In the genomic region with DNA sequence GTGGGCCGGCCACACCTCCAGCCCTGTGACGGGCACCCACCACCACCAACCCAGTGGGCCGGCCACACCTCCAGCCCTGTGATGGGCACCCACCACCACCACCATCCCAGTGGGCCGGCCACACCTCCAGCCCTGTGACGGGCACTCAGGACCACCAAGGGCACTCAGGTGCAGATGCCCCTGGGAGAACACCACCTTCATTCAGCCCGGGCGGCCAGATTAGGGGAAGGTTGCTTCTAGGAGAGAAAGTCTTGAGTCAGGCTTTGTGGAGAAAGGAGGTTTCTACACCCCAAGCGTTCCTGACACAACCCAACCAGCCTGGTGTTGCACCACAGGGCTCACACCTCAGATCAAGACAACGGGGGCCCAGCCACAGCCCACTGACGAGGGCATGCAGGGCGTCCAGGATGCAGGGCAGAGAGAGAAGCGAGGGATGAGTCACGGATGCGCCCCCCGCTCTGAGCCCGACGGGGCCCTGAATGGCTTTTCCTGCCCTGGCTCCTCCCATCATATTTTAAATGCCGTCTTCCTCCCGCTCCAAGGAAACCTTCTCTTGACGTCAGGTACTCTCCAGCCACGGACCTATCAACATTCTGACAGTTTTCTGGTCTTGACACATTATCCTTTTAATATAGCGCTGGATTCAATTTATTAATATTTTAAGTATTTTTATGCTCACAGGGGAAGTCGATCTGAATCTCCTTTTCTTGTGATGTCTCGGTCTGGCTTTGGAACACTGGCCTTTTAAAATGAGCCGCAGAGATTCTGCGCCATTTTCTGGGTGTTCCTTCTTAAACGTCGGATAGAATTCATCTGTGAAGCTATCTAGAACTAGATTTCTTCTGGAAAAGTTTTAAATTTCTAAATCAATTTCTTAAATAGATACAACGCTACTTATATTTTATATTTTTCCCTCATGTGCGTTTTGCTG, we compare ENCODE assay signal across 9 cellular contexts. TPM values are rescaled to one million over a fixed set of nuclear protein-coding genes. Genes with fewer than 3 reads are reported as not detected.
DNase-seq lines count a peak whose midpoint lies in the region; ATAC-seq and FAIRE-seq lines count a peak whose summit lies in the region.
"Had no signal": no experiment of that assay in that cellular context is flagged by ENCODE, and none has a peak within 500 bp of the region (broad histone marks: within the 10 kb centered on the region; RNA-seq: fewer than 3 reads in every experiment).

No MANE protein-coding gene starts in this region.

- peak; percentile 98 for FAIRE-seq in endometrium (lab: Jason Lieb, UNC)
- FAIRE-seq: colon had no signal

- peak overlapping the region; percentile 92 for H3K27ac ChIP-seq in mesodermal cell (ENCODE audit: low read depth, low read length, severe bottlenecking)

- peaks cover 22% of the 10 kb centered on the region for H3K4me1 ChIP-seq in mesodermal cell (ENCODE audit: control insufficient read depth, insufficient read depth, low read length, poor library complexity, severe bottlenecking)

- peak overlapping the region; percentile 81 for H3K4me3 ChIP-seq in mesodermal cell (ENCODE audit: extremely low read depth, insufficient read depth, low read length, poor library complexity, severe bottlenecking)

- H3K9me3 ChIP-seq in mesodermal cell (ENCODE audit: control insufficient read depth, low read length): no peaks in the 10 kb centered on the region

- WGBS in mesodermal cell (ENCODE audit: insufficient coverage in 2 of 2), 2 experiments: 19 to 31% methylated on average over 18 to 19 of the region's 30 CpGs

- H3K36me3 ChIP-seq in mesodermal cell (ENCODE audit: control insufficient read depth, insufficient read depth, low read length): peaks cover 23% of the 10 kb centered on the region

- peak; percentile 59 for DNase-seq in DMS53 treated with DMSO at 0.1 percent for 48 hours (lab: John Stamatoyannopoulos, UW; ENCODE audit: unreplicated experiment)
- DNase-seq in NOMO-1 (lab: John Stamatoyannopoulos, UW; ENCODE audit: unreplicated experiment in 2 of 2): peak; percentile 76 to 77
- DNase-seq in activated CD8-positive, alpha-beta memory T cell treated with anti-CD3 and anti-CD28 coated beads, Interleukin-2, amount 50 U/mL, for 24 hours (ENCODE audit: extremely low read depth): peak; percentile 49
- DNase-seq in stimulated activated CD8-positive, alpha-beta memory T cell treated with anti-CD3 and anti-CD28 coated beads, Interleukin-12 subunit alpha, Interleukin-12 subunit beta, amount 100 ng/mL, for 24 hours (ENCODE audit: extremely low read depth): peak; percentile 45

- ATAC-seq in HG03280 (IDR thresholded peaks at IDR 0.05; ENCODE audit: unreplicated experiment) (peak; percentile 60), HG03469 (IDR thresholded peaks at IDR 0.05; ENCODE audit: unreplicated experiment) (no peak)

RNA-seq across cellular contexts. Expression of a gene that starts 0.6 kb away (rescaled TPM):
- polyA plus RNA-seq in mesodermal cell (2013, experiment 1 of 2): 39.8 TPM
- polyA plus RNA-seq in mesodermal cell (2013, experiment 2 of 2): 31.9 TPM

RNA-seq across cellular contexts. Expression of a gene that starts 29.5 kb away (rescaled TPM):
- polyA plus RNA-seq in mesodermal cell (2013, experiment 1 of 2): 2.3 TPM
- 1.3 TPM for polyA plus RNA-seq in mesodermal cell (2013, experiment 2 of 2)

RNA-seq across cellular contexts. Expression of a gene that starts 43.7 kb away (rescaled TPM):
- 96.0 TPM for polyA plus RNA-seq in mesodermal cell (2013, experiment 1 of 2)
- 87.3 TPM for polyA plus RNA-seq in mesodermal cell (2013, experiment 2 of 2)
